ENCODE assay signal across 15 cellular contexts in genomic region chr7:43735403-43735801, GRCh38. TPM values are rescaled to one million over a fixed set of nuclear protein-coding genes. Genes with fewer than 3 reads are reported as not detected.
DNase-seq lines count a peak whose midpoint lies in the region; ATAC-seq, FAIRE-seq and TF ChIP-seq lines count a peak whose summit lies in the region.
"Had no signal": no experiment of that assay in that cellular context is flagged by ENCODE, and none has a peak within 500 bp of the region (broad histone marks: within the 10 kb centered on the region; RNA-seq: fewer than 3 reads in every experiment).

No MANE protein-coding gene starts in this region.

- ATAC-seq in GM18907 (IDR thresholded peaks at IDR 0.05; ENCODE audit: unreplicated experiment) = peak; percentile 42
- peak; percentile 26 for ATAC-seq in HG02642 (IDR thresholded peaks at IDR 0.05; ENCODE audit: poor library complexity, unreplicated experiment)
- peak; percentile 7 for ATAC-seq in HG03558 (IDR thresholded peaks at IDR 0.05; ENCODE audit: extremely low read depth, unreplicated experiment)
- ATAC-seq: foreskin keratinocyte had no signal

- DNase-seq in GM12891 (ENCODE audit: insufficient read length, low spot score) (no peak), NCI-H226 (no peak), SIG-M5 treated with dmso at 0.1 percent for 504 hours (lab: John Stamatoyannopoulos, UW; ENCODE audit: unreplicated experiment) (no peak), anterior cingulate cortex (lab: John Stamatoyannopoulos, UW) (no peak), HT-29 (ENCODE audit: low spot score) (no peak)
- DNase-seq: activated CD4-positive, CD25-positive, alpha-beta regulatory T cell; BE2C; NCI-H1092; NCI-H69 had no signal

- no peak for TF ChIP-seq POLR2A in GM12891 (IDR thresholded peaks at IDR 0.05; ENCODE audit: low read depth, low read length)

- FAIRE-seq in GM12891 (lab: Jason Lieb, UNC) = peak; percentile 33
- FAIRE-seq: HTR-8/SVneo, urothelium cell line had no signal

TF ChIP-seq in GM12891, 5 proteins besides CTCF, POLR2A, EP300 and RAD21:
- TF ChIP-seq POU2F2 (IDR thresholded peaks at IDR 0.05; ENCODE audit: low read depth, low read length) (no peak), TAF1 (IDR thresholded peaks at IDR 0.05; ENCODE audit: low read depth, low read length) (no peak), POLR2AphosphoS5 (IDR thresholded peaks at IDR 0.05; ENCODE audit: low read depth, low read length) (no peak), PAX5 (IDR thresholded peaks at IDR 0.05; ENCODE audit: insufficient read depth, low read length, severe bottlenecking) (no peak)

RNA-seq across cellular contexts. Expression of gene COA1, which starts 6.1 kb away (rescaled TPM):
- 66.7 TPM for polyA plus RNA-seq in GM12891 (2012; ENCODE audit: low read depth, missing spikeins)
- 55.2 and 72.0 TPM in 2 replicates for total RNA-seq in HT-29 (2014; rRNA removed; shearing (Covaris generic))

RNA-seq across cellular contexts. Expression of gene BLVRA, which starts 23.1 kb away (rescaled TPM):
- 46.3 TPM for polyA plus RNA-seq in GM12891 (2012; ENCODE audit: low read depth, missing spikeins)
- 0.73 and 2.0 TPM in 2 replicates for total RNA-seq in HT-29 (2014; rRNA removed; shearing (Covaris generic))
